In genomic region chr16:2883027-2883846, GRCh38 we compare ENCODE assay signal across 1 cellular context.
TF ChIP-seq lines count a peak whose summit lies in the region.

TSS of gene FLYWCH2 (plus strand) at chr16:2883215. CDS start at chr16:2896450, 13,235 bp downstream.

TF ChIP-seq in WTC11, 78 proteins besides CTCF, POLR2A, EP300 and RAD21 (continued from another document):
- TF ChIP-seq, protein P1, sequence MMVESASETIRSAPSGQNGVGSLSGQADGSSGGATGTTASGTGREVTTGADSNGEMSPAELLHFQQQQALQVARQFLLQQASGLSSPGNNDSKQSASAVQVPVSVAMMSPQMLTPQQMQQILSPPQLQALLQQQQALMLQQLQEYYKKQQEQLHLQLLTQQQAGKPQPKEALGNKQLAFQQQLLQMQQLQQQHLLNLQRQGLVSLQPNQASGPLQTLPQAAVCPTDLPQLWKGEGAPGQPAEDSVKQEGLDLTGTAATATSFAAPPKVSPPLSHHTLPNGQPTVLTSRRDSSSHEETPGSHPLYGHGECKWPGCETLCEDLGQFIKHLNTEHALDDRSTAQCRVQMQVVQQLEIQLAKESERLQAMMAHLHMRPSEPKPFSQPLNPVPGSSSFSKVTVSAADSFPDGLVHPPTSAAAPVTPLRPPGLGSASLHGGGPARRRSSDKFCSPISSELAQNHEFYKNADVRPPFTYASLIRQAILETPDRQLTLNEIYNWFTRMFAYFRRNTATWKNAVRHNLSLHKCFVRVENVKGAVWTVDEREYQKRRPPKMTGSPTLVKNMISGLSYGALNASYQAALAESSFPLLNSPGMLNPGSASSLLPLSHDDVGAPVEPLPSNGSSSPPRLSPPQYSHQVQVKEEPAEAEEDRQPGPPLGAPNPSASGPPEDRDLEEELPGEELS (CRISPR knock-in tag; IDR thresholded peaks at IDR 0.05), result peak; percentile 74; the same call in 1 of the 2 replicates
- TF ChIP-seq GTF2I (CRISPR knock-in tag; conservative IDR thresholded peaks at IDR 0.05) (no peak), FOXP1 (CRISPR knock-in tag; IDR thresholded peaks at IDR 0.05; ENCODE audit: borderline replicate concordance) (peak; percentile 62; the same call in 1 of the 2 replicates), EMX1 (CRISPR knock-in tag; IDR thresholded peaks at IDR 0.05) (no peak), ATF2 (CRISPR knock-in tag; IDR thresholded peaks at IDR 0.05; ENCODE audit: borderline replicate concordance, low read depth) (no peak), ZNF281 (CRISPR knock-in tag; IDR thresholded peaks at IDR 0.05) (no peak), ZNF532 (CRISPR knock-in tag; IDR thresholded peaks at IDR 0.05; ENCODE audit: borderline replicate concordance) (no peak), ZNF671 (CRISPR knock-in tag; IDR thresholded peaks at IDR 0.05) (no peak), NR2C2 (CRISPR knock-in tag; IDR thresholded peaks at IDR 0.05) (no peak), CREB1 (CRISPR knock-in tag; IDR thresholded peaks at IDR 0.05) (peak; percentile 49; the same call in 1 of the 2 replicates), HMGXB4 (CRISPR knock-in tag; IDR thresholded peaks at IDR 0.05) (peak; percentile 82; the same call in 1 of the 2 replicates), FOXK1 (CRISPR knock-in tag; IDR thresholded peaks at IDR 0.05) (peak; percentile 58; the same call in 1 of the 2 replicates), JAZF1 (CRISPR knock-in tag; IDR thresholded peaks at IDR 0.05) (no peak), TEAD1 (CRISPR knock-in tag; IDR thresholded peaks at IDR 0.05) (peak; percentile 74), RELA (CRISPR knock-in tag; IDR thresholded peaks at IDR 0.05; ENCODE audit: borderline replicate concordance) (peak; percentile 69; the same call in 1 of the 2 replicates), CREM (CRISPR knock-in tag; IDR thresholded peaks at IDR 0.05) (peak; percentile 70; the same call in 1 of the 2 replicates), CDX4 (CRISPR knock-in tag; IDR thresholded peaks at IDR 0.05; ENCODE audit: borderline replicate concordance) (no peak), ATF1 (CRISPR knock-in tag; IDR thresholded peaks at IDR 0.05) (no peak), IRF1 (CRISPR knock-in tag; IDR thresholded peaks at IDR 0.05) (no peak), HMGA2 (CRISPR knock-in tag; IDR thresholded peaks at IDR 0.05) (no peak), RORB (CRISPR knock-in tag; IDR thresholded peaks at IDR 0.05) (no peak), MYBL2 (CRISPR knock-in tag; IDR thresholded peaks at IDR 0.05) (peak; percentile 82; the same call in 1 of the 2 replicates), SMAD4 (CRISPR knock-in tag; IDR thresholded peaks at IDR 0.05) (no peak), NFYB (CRISPR knock-in tag; conservative IDR thresholded peaks at IDR 0.05; ENCODE audit: low read depth) (peak; percentile 49)
- TF ChIP-seq, protein P2, sequence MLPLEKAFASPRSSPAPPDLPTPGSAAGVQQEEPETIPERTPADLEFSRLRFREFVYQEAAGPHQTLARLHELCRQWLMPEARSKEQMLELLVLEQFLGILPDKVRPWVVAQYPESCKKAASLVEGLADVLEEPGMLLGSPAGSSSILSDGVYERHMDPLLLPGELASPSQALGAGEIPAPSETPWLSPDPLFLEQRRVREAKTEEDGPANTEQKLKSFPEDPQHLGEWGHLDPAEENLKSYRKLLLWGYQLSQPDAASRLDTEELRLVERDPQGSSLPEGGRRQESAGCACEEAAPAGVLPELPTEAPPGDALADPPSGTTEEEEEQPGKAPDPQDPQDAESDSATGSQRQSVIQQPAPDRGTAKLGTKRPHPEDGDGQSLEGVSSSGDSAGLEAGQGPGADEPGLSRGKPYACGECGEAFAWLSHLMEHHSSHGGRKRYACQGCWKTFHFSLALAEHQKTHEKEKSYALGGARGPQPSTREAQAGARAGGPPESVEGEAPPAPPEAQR (CRISPR knock-in tag; IDR thresholded peaks at IDR 0.05), result no peak
- TF ChIP-seq, protein P3, sequence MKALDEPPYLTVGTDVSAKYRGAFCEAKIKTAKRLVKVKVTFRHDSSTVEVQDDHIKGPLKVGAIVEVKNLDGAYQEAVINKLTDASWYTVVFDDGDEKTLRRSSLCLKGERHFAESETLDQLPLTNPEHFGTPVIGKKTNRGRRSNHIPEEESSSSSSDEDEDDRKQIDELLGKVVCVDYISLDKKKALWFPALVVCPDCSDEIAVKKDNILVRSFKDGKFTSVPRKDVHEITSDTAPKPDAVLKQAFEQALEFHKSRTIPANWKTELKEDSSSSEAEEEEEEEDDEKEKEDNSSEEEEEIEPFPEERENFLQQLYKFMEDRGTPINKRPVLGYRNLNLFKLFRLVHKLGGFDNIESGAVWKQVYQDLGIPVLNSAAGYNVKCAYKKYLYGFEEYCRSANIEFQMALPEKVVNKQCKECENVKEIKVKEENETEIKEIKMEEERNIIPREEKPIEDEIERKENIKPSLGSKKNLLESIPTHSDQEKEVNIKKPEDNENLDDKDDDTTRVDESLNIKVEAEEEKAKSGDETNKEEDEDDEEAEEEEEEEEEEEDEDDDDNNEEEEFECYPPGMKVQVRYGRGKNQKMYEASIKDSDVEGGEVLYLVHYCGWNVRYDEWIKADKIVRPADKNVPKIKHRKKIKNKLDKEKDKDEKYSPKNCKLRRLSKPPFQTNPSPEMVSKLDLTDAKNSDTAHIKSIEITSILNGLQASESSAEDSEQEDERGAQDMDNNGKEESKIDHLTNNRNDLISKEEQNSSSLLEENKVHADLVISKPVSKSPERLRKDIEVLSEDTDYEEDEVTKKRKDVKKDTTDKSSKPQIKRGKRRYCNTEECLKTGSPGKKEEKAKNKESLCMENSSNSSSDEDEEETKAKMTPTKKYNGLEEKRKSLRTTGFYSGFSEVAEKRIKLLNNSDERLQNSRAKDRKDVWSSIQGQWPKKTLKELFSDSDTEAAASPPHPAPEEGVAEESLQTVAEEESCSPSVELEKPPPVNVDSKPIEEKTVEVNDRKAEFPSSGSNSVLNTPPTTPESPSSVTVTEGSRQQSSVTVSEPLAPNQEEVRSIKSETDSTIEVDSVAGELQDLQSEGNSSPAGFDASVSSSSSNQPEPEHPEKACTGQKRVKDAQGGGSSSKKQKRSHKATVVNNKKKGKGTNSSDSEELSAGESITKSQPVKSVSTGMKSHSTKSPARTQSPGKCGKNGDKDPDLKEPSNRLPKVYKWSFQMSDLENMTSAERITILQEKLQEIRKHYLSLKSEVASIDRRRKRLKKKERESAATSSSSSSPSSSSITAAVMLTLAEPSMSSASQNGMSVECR (CRISPR knock-in tag; IDR thresholded peaks at IDR 0.05; ENCODE audit: borderline replicate concordance), result peak; percentile 93; the same call in 1 of the 2 replicates
